ENCODE assay signal across 27 cellular contexts in genomic region chr20:51507357-51508036, GRCh38. TPM values are rescaled to one million over a fixed set of nuclear protein-coding genes. Genes with fewer than 3 reads are reported as not detected.
DNase-seq lines count a peak whose midpoint lies in the region; ATAC-seq and TF ChIP-seq lines count a peak whose summit lies in the region.
"Had no signal": no experiment of that assay in that cellular context is flagged by ENCODE, and none has a peak within 500 bp of the region (broad histone marks: within the 10 kb centered on the region; RNA-seq: fewer than 3 reads in every experiment).

No MANE protein-coding gene starts in this region.

- CTCF ChIA-PET in AG04449 (lab: Yijun Ruan, JAX) = interaction anchor here (0.6 kb wide), 1 partner anchor 67 kb away, joined by 3 read pairs; no protein-coding TSS in a partner anchor
- CTCF ChIA-PET in CD8-positive, alpha-beta memory T cell (lab: Charles Lee) = no interaction called here
- CTCF ChIA-PET in naive thymus-derived CD4-positive, alpha-beta T cell (lab: Charles Lee) = no interaction called here
- CTCF ChIA-PET in activated CD8-positive, alpha-beta memory T cell treated with anti-CD3 and anti-CD28 coated beads, Interleukin-2, amount 10 ng/mL, durations not matched to agents 7 days and 5 days (lab: Charles Lee) = interaction anchor here (1.4 kb wide), 1 partner anchor 21 kb away, joined by 4 read pairs; no protein-coding TSS in a partner anchor

- no peak overlapping the region for H2AK5ac ChIP-seq in mesendoderm (ENCODE audit: low read length)

- ATAC-seq in naive thymus-derived CD4-positive, alpha-beta T cell = no peak
- ATAC-seq in activated CD8-positive, alpha-beta memory T cell treated with anti-CD3 and anti-CD28 coated beads, Interleukin-2, amount 10 ng/mL, durations not matched to agents 7 days and 5 days = no peak
- no peak for ATAC-seq in HG03354 (IDR thresholded peaks at IDR 0.05; ENCODE audit: poor library complexity, severe bottlenecking, unreplicated experiment)
- ATAC-seq: activated naive CD4-positive, alpha-beta T cell treated with anti-CD3 and anti-CD28 coated beads, Interleukin-2, amount 50 U/mL, for 72 hours; CD8-positive, alpha-beta T cell; foreskin keratinocyte had no signal

- no CpG with 5 or more reads among the region's 15 CpGs for WGBS in mesendoderm (ENCODE audit: extremely low coverage, insufficient coverage, low lambda C conversion rate)

- H3K9me3 ChIP-seq in CD8-positive, alpha-beta memory T cell (ENCODE audit: low read length) = no peaks in the 10 kb centered on the region
- H3K9me3 ChIP-seq in naive thymus-derived CD4-positive, alpha-beta T cell (ENCODE audit: control insufficient read depth in 2 of 3, low read length in 3 of 3) = no peaks in the 10 kb centered on the region
- H3K9me3 ChIP-seq in tibial artery = no peaks in the 10 kb centered on the region

- H4K5ac ChIP-seq in mesendoderm (ENCODE audit: low read length) = no peak overlapping the region

- no peak overlapping the region for H3K18ac ChIP-seq in mesendoderm (ENCODE audit: low read length)

- no peaks in the 10 kb centered on the region for H3K27me3 Mint-ChIP-seq in CD8-positive, alpha-beta memory T cell
- H3K27me3 Mint-ChIP-seq in naive thymus-derived CD4-positive, alpha-beta T cell = no peaks in the 10 kb centered on the region
- no peaks in the 10 kb centered on the region for H3K27me3 Mint-ChIP-seq in activated CD8-positive, alpha-beta memory T cell treated with anti-CD3 and anti-CD28 coated beads, Interleukin-2, amount 10 ng/mL, durations not matched to agents 7 days and 5 days

- in situ Hi-C loops in astrocyte of the spinal cord (cut with HindIII; ENCODE audit: low sequenced_read_pairs) = no loop called here

- intact Hi-C loops in naive thymus-derived CD4-positive, alpha-beta T cell (cut with micrococcal nuclease) = no loop called here
- intact Hi-C loops in tibial artery (cut with DNase I; ENCODE audit: low total_unique reads) = no loop called here

- H3K27me3 ChIP-seq in CD8-positive, alpha-beta memory T cell (ENCODE audit: insufficient read depth, low read length, poor library complexity, severe bottlenecking) = no peaks in the 10 kb centered on the region
- H3K27me3 ChIP-seq in naive thymus-derived CD4-positive, alpha-beta T cell (ENCODE audit: control insufficient read depth in 2 of 2, insufficient read depth in 2 of 2, low read length in 2 of 2) = no peaks in the 10 kb centered on the region
- H3K27me3 ChIP-seq in mesendoderm (ENCODE audit: insufficient read depth, low read length, poor library complexity) (no peaks in the 10 kb centered on the region), tibial artery (peaks cover 0 to 3% of the 10 kb centered on the region in 2 donors)
- H3K27me3 ChIP-seq: dorsolateral prefrontal cortex had no signal

- H3K4ac ChIP-seq in mesendoderm (ENCODE audit: low read depth, low read length) = no peak overlapping the region

- H3K36me3 ChIP-seq in CD8-positive, alpha-beta memory T cell (ENCODE audit: insufficient read depth, low read length) = peaks cover 33% of the 10 kb centered on the region
- H3K36me3 ChIP-seq in naive thymus-derived CD4-positive, alpha-beta T cell (ENCODE audit: control insufficient read depth in 2 of 3, insufficient read depth in 3 of 3, low read length in 3 of 3) = peaks cover 9 to 35% (median 20%) of the 10 kb centered on the region in 3 experiments
- no peaks in the 10 kb centered on the region for H3K36me3 ChIP-seq in mesendoderm (ENCODE audit: control insufficient read depth, insufficient read depth, low read length)
- H3K36me3 ChIP-seq in tibial artery = no peaks in the 10 kb centered on the region

- H3K4me1 ChIP-seq in CD8-positive, alpha-beta memory T cell (ENCODE audit: insufficient read depth, low read length) = peaks cover 44% of the 10 kb centered on the region
- peaks cover 29 to 31% of the 10 kb centered on the region in 2 donors for H3K4me1 ChIP-seq in naive thymus-derived CD4-positive, alpha-beta T cell (ENCODE audit: control insufficient read depth in 2 of 2, insufficient read depth in 2 of 2, low read length in 2 of 2)
- H3K4me1 ChIP-seq in mesendoderm (ENCODE audit: control insufficient read depth, low read depth, low read length) = no peaks in the 10 kb centered on the region
- H3K4me1 ChIP-seq in tibial artery = peaks cover 0 to 7% (median 0%) of the 10 kb centered on the region in 4 donors
- H3K4me1 ChIP-seq: foreskin keratinocyte had no signal

- H4K8ac ChIP-seq in mesendoderm (ENCODE audit: low read depth, low read length) = no peak overlapping the region

- DNase-seq in AG04449 (ENCODE audit: low read depth, low spot score) = peak; percentile 37
- DNase-seq in CD8-positive, alpha-beta memory T cell = no peak
- peak; percentile 74 for DNase-seq in astrocyte of the spinal cord (ENCODE audit: low read depth, low spot score)
- no peak for DNase-seq in naive thymus-derived CD4-positive, alpha-beta T cell
- no peak for DNase-seq in mesendoderm
- no peak for DNase-seq in tibial artery
- no peak for DNase-seq in activated CD8-positive, alpha-beta memory T cell treated with anti-CD3 and anti-CD28 coated beads, Interleukin-2, amount 10 ng/mL, durations not matched to agents 7 days and 5 days
- DNase-seq: activated CD4-positive, alpha-beta T cell treated with anti-CD3 and anti-CD28 coated beads, Interleukin-2, amount 50 U/mL, for 48 hours; activated T-cell treated with anti-CD3 and anti-CD28 coated beads for 4 hours; CD8-positive, alpha-beta T cell; DMS53; foreskin keratinocyte; H7; hypothalamus; mammary epithelial cell; NCI-H187 treated with DMSO at 0.1 percent for 48 hours; NCI-H345; PC-9; stimulated activated naive CD4-positive, alpha-beta T cell treated with Interleukin-2 at 50 U/mL for 16 hours; trophoblast cell had no signal

- POLR2A ChIA-PET in AG04449 (lab: Yijun Ruan, JAX) = no interaction called here
- POLR2A ChIA-PET in CD8-positive, alpha-beta memory T cell (lab: Charles Lee) = interaction anchor here (0.6 kb wide), 1 partner anchor 45 kb away, joined by 3 read pairs; no protein-coding TSS in a partner anchor
- POLR2A ChIA-PET in naive thymus-derived CD4-positive, alpha-beta T cell (lab: Charles Lee) = interaction anchor here (1.4 to 1.7 kb wide), 3 partner anchors 9 to 87 kb away, joined by 3 to 6 read pairs (median 4); no protein-coding TSS in a partner anchor

- no peak overlapping the region for H2BK15ac ChIP-seq in mesendoderm (replicated peaks; ENCODE audit: low read depth)

- H3K9ac ChIP-seq in mesendoderm (ENCODE audit: low read length) = no peak overlapping the region
- H3K9ac ChIP-seq: KMS-11 had no signal

- H3K23ac ChIP-seq in mesendoderm (ENCODE audit: low read length) = no peak overlapping the region

- TF ChIP-seq CTCF in AG04449 (IDR thresholded peaks at IDR 0.05; ENCODE audit: insufficient read depth, low read length, missing control alignments) (no peak), astrocyte of the spinal cord (IDR thresholded peaks at IDR 0.05; ENCODE audit: low read depth, low read length) (no peak), tibial artery (IDR thresholded peaks at IDR 0.05) (no peak)

- H3K4me3 ChIP-seq in AG04449 (ENCODE audit: low read depth, low read length) (no peak overlapping the region), astrocyte of the spinal cord (ENCODE audit: low read depth, low read length) (no peak overlapping the region), mesendoderm (ENCODE audit: low read length) (no peak overlapping the region), tibial artery (no peak overlapping the region)
- H3K4me3 ChIP-seq in CD8-positive, alpha-beta memory T cell (ENCODE audit: low read length) = no peak overlapping the region
- no peak overlapping the region for H3K4me3 ChIP-seq in naive thymus-derived CD4-positive, alpha-beta T cell (ENCODE audit: low read length)
- H3K4me3 ChIP-seq: dorsolateral prefrontal cortex, PC-9, skin epidermis had no signal

- peak overlapping the region in 1 of 7 donors; percentile 63 for H3K4me3 Mint-ChIP-seq in CD8-positive, alpha-beta memory T cell
- H3K4me3 Mint-ChIP-seq in naive thymus-derived CD4-positive, alpha-beta T cell = no peak overlapping the region
- H3K4me3 Mint-ChIP-seq in activated CD8-positive, alpha-beta memory T cell treated with anti-CD3 and anti-CD28 coated beads, Interleukin-2, amount 10 ng/mL, durations not matched to agents 7 days and 5 days = no peak overlapping the region
- H3K4me3 Mint-ChIP-seq: CD8-positive, alpha-beta T cell had no signal

- H3K4me2 ChIP-seq in mesendoderm (ENCODE audit: low read length) = no peak overlapping the region
- H3K4me2 ChIP-seq: KMS-11, PC-9 had no signal

- no peaks in the 10 kb centered on the region for H3K79me1 ChIP-seq in mesendoderm (ENCODE audit: low read length)

- no peaks in the 10 kb centered on the region for H3K79me2 ChIP-seq in mesendoderm (ENCODE audit: control insufficient read depth, insufficient read depth, low read length)

- H3K9me3 Mint-ChIP-seq in CD8-positive, alpha-beta memory T cell = no peaks in the 10 kb centered on the region
- no peaks in the 10 kb centered on the region for H3K9me3 Mint-ChIP-seq in naive thymus-derived CD4-positive, alpha-beta T cell
- no peaks in the 10 kb centered on the region for H3K9me3 Mint-ChIP-seq in activated CD8-positive, alpha-beta memory T cell treated with anti-CD3 and anti-CD28 coated beads, Interleukin-2, amount 10 ng/mL, durations not matched to agents 7 days and 5 days (ENCODE audit: low read depth)
- H3K9me3 Mint-ChIP-seq: CD8-positive, alpha-beta T cell had no signal

- H3K27ac ChIP-seq in CD8-positive, alpha-beta memory T cell (ENCODE audit: low read depth, low read length) = no peak overlapping the region
- no peak overlapping the region for H3K27ac ChIP-seq in naive thymus-derived CD4-positive, alpha-beta T cell (ENCODE audit: low read depth, low read length)
- H3K27ac ChIP-seq in mesendoderm (ENCODE audit: low read depth, low read length) (no peak overlapping the region), tibial artery (no peak overlapping the region)
- H3K27ac ChIP-seq: dorsolateral prefrontal cortex, epithelial cell of prostate, foreskin keratinocyte, KMS-11, PC-9, skin epidermis, VCaP had no signal

- no peak overlapping the region for H2BK120ac ChIP-seq in mesendoderm (ENCODE audit: low read depth, low read length)

- no peak overlapping the region for H3K56ac ChIP-seq in mesendoderm (ENCODE audit: low read length)

- H3K36me3 Mint-ChIP-seq in CD8-positive, alpha-beta memory T cell = peaks cover 15 to 87% (median 26%) of the 10 kb centered on the region in 3 donors
- H3K36me3 Mint-ChIP-seq in naive thymus-derived CD4-positive, alpha-beta T cell = peaks cover 21 to 53% (median 34%) of the 10 kb centered on the region in 5 donors
- peaks cover 58% of the 10 kb centered on the region for H3K36me3 Mint-ChIP-seq in activated CD8-positive, alpha-beta memory T cell treated with anti-CD3 and anti-CD28 coated beads, Interleukin-2, amount 10 ng/mL, durations not matched to agents 7 days and 5 days

- peaks cover 56 to 85% (median 74%) of the 10 kb centered on the region in 3 donors for H3K4me1 Mint-ChIP-seq in CD8-positive, alpha-beta memory T cell
- peaks cover 41 to 87% (median 63%) of the 10 kb centered on the region in 7 donors for H3K4me1 Mint-ChIP-seq in naive thymus-derived CD4-positive, alpha-beta T cell
- peaks cover 43% of the 10 kb centered on the region for H3K4me1 Mint-ChIP-seq in activated CD8-positive, alpha-beta memory T cell treated with anti-CD3 and anti-CD28 coated beads, Interleukin-2, amount 10 ng/mL, durations not matched to agents 7 days and 5 days

- peak overlapping the region in 7 of 8 donors; percentile 4 to 94 (median 72) for H3K27ac Mint-ChIP-seq in CD8-positive, alpha-beta memory T cell
- peak overlapping the region in 5 of 9 donors; percentile 20 to 63 (median 48) for H3K27ac Mint-ChIP-seq in naive thymus-derived CD4-positive, alpha-beta T cell
- no peak overlapping the region for H3K27ac Mint-ChIP-seq in activated CD8-positive, alpha-beta memory T cell treated with anti-CD3 and anti-CD28 coated beads, Interleukin-2, amount 10 ng/mL, durations not matched to agents 7 days and 5 days
- H3K27ac Mint-ChIP-seq: CD8-positive, alpha-beta T cell had no signal

- H2BK5ac ChIP-seq in mesendoderm (ENCODE audit: low read length) = no peak overlapping the region

RNA-seq across cellular contexts. Expression of gene NFATC2, which starts 35.0 kb away (rescaled TPM):
- 10 to 100 TPM; 63.0 to 64.4 TPM for total RNA-seq in CD8-positive, alpha-beta memory T cell
- polyA plus RNA-seq in CD8-positive, alpha-beta memory T cell = 52.1 TPM
- total RNA-seq in naive thymus-derived CD4-positive, alpha-beta T cell = 10 to 100 TPM; 39.8 to 66.8 (median 44.8) TPM
- 10 to 100 TPM; 16.6 to 30.1 TPM for polyA plus RNA-seq in naive thymus-derived CD4-positive, alpha-beta T cell
- polyA plus RNA-seq in mesendoderm (2013, experiment 1 of 2) = 0.28 TPM
- 0.29 TPM for polyA plus RNA-seq in mesendoderm (2013, experiment 2 of 2)
- 10 to 100 TPM; 39.9 to 59.0 TPM for total RNA-seq in activated CD8-positive, alpha-beta memory T cell treated with anti-CD3 and anti-CD28 coated beads, Interleukin-2, amount 10 ng/mL, durations not matched to agents 7 days and 5 days

Comparison
In these comparisons a context has a peak if more than half of its experiments do, and no peak if none do; other contexts are left out.
1. DNase-seq: peak in AG04449 (single experiment) and astrocyte of the spinal cord (single experiment); none in CD8-positive, alpha-beta memory T cell (0 of 5), naive thymus-derived CD4-positive, alpha-beta T cell (0 of 9), mesendoderm (single experiment), tibial artery (0 of 2) and activated CD8-positive, alpha-beta memory T cell treated with anti-CD3 and anti-CD28 coated beads, Interleukin-2, amount 10 ng/mL, durations not matched to agents 7 days and 5 days (single experiment).
2. CTCF ChIA-PET loops: an anchor here in AG04449 (0.6 kb wide) and activated CD8-positive, alpha-beta memory T cell treated with anti-CD3 and anti-CD28 coated beads, Interleukin-2, amount 10 ng/mL, durations not matched to agents 7 days and 5 days (1.4 kb wide); none called in CD8-positive, alpha-beta memory T cell and naive thymus-derived CD4-positive, alpha-beta T cell.